ENCODE assay signal across 8 cellular contexts in genomic region chr4:56958111-56958517, GRCh38. TPM values are rescaled to one million over a fixed set of nuclear protein-coding genes. Genes with fewer than 3 reads are reported as not detected.
DNase-seq lines count a peak whose midpoint lies in the region; ATAC-seq, FAIRE-seq and TF ChIP-seq lines count a peak whose summit lies in the region.

No MANE protein-coding gene starts in this region.

- H3K36me3 ChIP-seq in bronchial epithelial cell (ENCODE audit: control insufficient read depth, insufficient read depth, low read length): no peaks in the 10 kb centered on the region

- DNase-seq in Ammon's horn (ENCODE audit: low spot score): peak; percentile 65
- DNase-seq in NCI-H2081 (lab: John Stamatoyannopoulos, UW): peak; percentile 51 to 81
- DNase-seq in bronchial epithelial cell (ENCODE audit: low read depth): peak; percentile 96
- DNase-seq in lower leg skin (ENCODE audit: low spot score in 2 of 2): peak; percentile 89 to 97
- peak; percentile 81 for DNase-seq in ureter (ENCODE audit: low spot score)

- intact Hi-C loops in lower leg skin (cut with DNase I; ENCODE audit: low total_unique reads): no loop called here

- ATAC-seq in HG02885 (IDR thresholded peaks at IDR 0.05; ENCODE audit: poor library complexity, unreplicated experiment) (no peak), GM21515 (IDR thresholded peaks at IDR 0.05; ENCODE audit: unreplicated experiment) (no peak), GM21825 (IDR thresholded peaks at IDR 0.05; ENCODE audit: unreplicated experiment) (no peak)

- TF ChIP-seq CTCF in bronchial epithelial cell (IDR thresholded peaks at IDR 0.05; ENCODE audit: insufficient read depth, low read length, severe bottlenecking) (no peak), lower leg skin (IDR thresholded peaks at IDR 0.05) (no peak)

- WGBS in lower leg skin, 2 donors: 13 to 22% methylated on average over 7 of the region's 7 CpGs

- H3K27me3 ChIP-seq in bronchial epithelial cell (ENCODE audit: control insufficient read depth, insufficient read depth, low read length): no peaks in the 10 kb centered on the region

- TF ChIP-seq POLR2A in lower leg skin (IDR thresholded peaks at IDR 0.05): no peak

- H3K4me3 ChIP-seq in bronchial epithelial cell (ENCODE audit: low read depth, low read length) (no peak overlapping the region), lower leg skin (ENCODE audit: low read depth, poor library complexity, severe bottlenecking) (no peak overlapping the region)

- peak; percentile 28 for FAIRE-seq in bronchial epithelial cell (lab: Jason Lieb, UNC)

RNA-seq across cellular contexts. Expression of gene NOA1, which starts 19.3 kb away (rescaled TPM):
- total RNA-seq in bronchial epithelial cell (11.8 and 18.7 TPM in 2 replicates), lower leg skin (10 to 100 TPM; 37.8 to 46.4 (median 42.9) TPM), ureter (15.7 TPM)

RNA-seq across cellular contexts. Expression of gene POLR2B, which starts 20.6 kb away (rescaled TPM):
- 97.2 and 112 TPM in 2 replicates for total RNA-seq in bronchial epithelial cell
- total RNA-seq in lower leg skin: 100 to 1,000 TPM in 1 of 4 donors, 10 to 100 TPM in 3; 47.5 to 109 (median 75.1) TPM
- 84.2 TPM for total RNA-seq in ureter

RNA-seq across cellular contexts. Expression of gene REST, which starts 50.4 kb away (rescaled TPM):
- total RNA-seq in bronchial epithelial cell: 17.6 and 21.6 TPM in 2 replicates
- 10 to 100 TPM; 29.2 to 48.2 (median 41.7) TPM for total RNA-seq in lower leg skin
- total RNA-seq in ureter: 45.3 TPM
